ENCODE assay signal across 15 cellular contexts in genomic region chr3:99871231-99871898, GRCh38. TPM values are rescaled to one million over a fixed set of nuclear protein-coding genes. Genes with fewer than 3 reads are reported as not detected.
DNase-seq lines count a peak whose midpoint lies in the region; ATAC-seq, FAIRE-seq and TF ChIP-seq lines count a peak whose summit lies in the region.
"Had no signal": no experiment of that assay in that cellular context is flagged by ENCODE, and none has a peak within 500 bp of the region (broad histone marks: within the 10 kb centered on the region; RNA-seq: fewer than 3 reads in every experiment).

No MANE protein-coding gene starts in this region.

- no peak overlapping the region for H2AK9ac ChIP-seq in IMR-90 (replicated peaks; ENCODE audit: low read depth, low read length, poor library complexity)

- dilution Hi-C loops in IMR-90 (cut with HindIII; ENCODE audit: low sequenced_read_pairs, unreplicated experiment): no loop called here

- peak overlapping the region in 1 of 2 experiments; percentile 46; a peak in 1 of 4 replicates for H4K8ac ChIP-seq in IMR-90 (ENCODE audit: low read depth in 2 of 2, low read length in 2 of 2)

- no peak for TF ChIP-seq CTCF in IMR-90 (conservative IDR thresholded peaks at IDR 0.05; ENCODE audit: low read depth, low read length)
- no peak for TF ChIP-seq CTCF in astrocyte (IDR thresholded peaks at IDR 0.05; ENCODE audit: insufficient read depth, low read depth, low read length)
- no peak for TF ChIP-seq CTCF in mesothelial cell of epicardium (IDR thresholded peaks at IDR 0.05; ENCODE audit: unreplicated experiment)
- TF ChIP-seq CTCF in stomach (IDR thresholded peaks at IDR 0.05): no peak

- peak overlapping the region; percentile 63 for H3K4me2 ChIP-seq in IMR-90 (ENCODE audit: low read depth, low read length)
- peak overlapping the region; percentile 83 for H3K4me2 ChIP-seq in astrocyte (ENCODE audit: low read length)

- H3K79me2 ChIP-seq in astrocyte (ENCODE audit: insufficient read depth, low read length): peaks cover 96% of the 10 kb centered on the region

- H2BK15ac ChIP-seq in IMR-90 (ENCODE audit: low read depth, low read length): no peak overlapping the region

- no peaks in the 10 kb centered on the region for H3K9me3 ChIP-seq in IMR-90 (ENCODE audit: control insufficient read depth, insufficient read depth, low read length)
- no peaks in the 10 kb centered on the region for H3K9me3 ChIP-seq in astrocyte (ENCODE audit: insufficient read depth, low read depth, low read length)
- H3K9me3 ChIP-seq in stomach: no peaks in the 10 kb centered on the region
- H3K9me3 ChIP-seq: BE2C had no signal

- H2BK120ac ChIP-seq in IMR-90 (ENCODE audit: low read depth, low read length): no peak overlapping the region

- no peak overlapping the region for H2BK20ac ChIP-seq in IMR-90 (ENCODE audit: low read depth, low read length)

- no peaks in the 10 kb centered on the region for H3K9me3 Mint-ChIP-seq in astrocyte (ENCODE audit: unreplicated experiment)
- no peaks in the 10 kb centered on the region for H3K9me3 Mint-ChIP-seq in mesothelial cell of epicardium
- no peaks in the 10 kb centered on the region for H3K9me3 Mint-ChIP-seq in activated CD4-positive, alpha-beta T cell treated with anti-CD3 and anti-CD28 coated beads, Interleukin-2, amount 10 ng/mL, durations not matched to agents 7 days and 5 days
- H3K9me3 Mint-ChIP-seq: activated T-cell treated with anti-CD3 and anti-CD28 coated beads, Interleukin-2, amount 50 U/mL, for 72 hours had no signal

- peak overlapping the region; percentile 17; the same call in 1 of the 2 replicates for H3K18ac ChIP-seq in IMR-90 (ENCODE audit: low read depth, low read length)

- H3K4me3 ChIP-seq in IMR-90 (ENCODE audit: insufficient read depth, low read depth, low read length) (no peak overlapping the region), astrocyte (ENCODE audit: insufficient read depth, low read depth, low read length) (no peak overlapping the region), stomach (peak overlapping the region in 3 of 4 donors; percentile 14 to 55 (median 55))

- no peak overlapping the region; the same call in 1 of the 2 replicates for H4K5ac ChIP-seq in IMR-90 (ENCODE audit: low read depth, low read length)

- H2BK5ac ChIP-seq in IMR-90 (ENCODE audit: low read depth, low read length, poor library complexity, severe bottlenecking): no peak overlapping the region

- TF ChIP-seq POLR2A in IMR-90 (IDR thresholded peaks at IDR 0.05; ENCODE audit: low read depth, low read length) (no peak), stomach (IDR thresholded peaks at IDR 0.05) (no peak)

- H3K27me3 Mint-ChIP-seq in astrocyte (ENCODE audit: low read depth, unreplicated experiment): no peaks in the 10 kb centered on the region
- no peaks in the 10 kb centered on the region for H3K27me3 Mint-ChIP-seq in mesothelial cell of epicardium (ENCODE audit: low read depth)
- H3K27me3 Mint-ChIP-seq in activated CD4-positive, alpha-beta T cell treated with anti-CD3 and anti-CD28 coated beads, Interleukin-2, amount 10 ng/mL, durations not matched to agents 7 days and 5 days: peaks cover 22% of the 10 kb centered on the region

- peaks cover 9 to 63% of the 10 kb centered on the region in 2 experiments for H3K79me1 ChIP-seq in IMR-90 (ENCODE audit: low read depth in 1 of 2, low read length in 2 of 2)

- H3K4me1 ChIP-seq in IMR-90 (ENCODE audit: control insufficient read depth, insufficient read depth, low read length) (peaks cover 21% of the 10 kb centered on the region), astrocyte (ENCODE audit: insufficient read depth, low read length) (peaks cover 45% of the 10 kb centered on the region), stomach (peaks cover 27 to 85% (median 60%) of the 10 kb centered on the region in 4 donors)

- no peak overlapping the region for H4K91ac ChIP-seq in IMR-90 (ENCODE audit: insufficient read depth, low read depth, low read length)

- no peak for FAIRE-seq in astrocyte (lab: Jason Lieb, UNC)
- FAIRE-seq: kidney had no signal

- H2AFZ ChIP-seq in IMR-90 (replicated peaks; ENCODE audit: low read length, poor library complexity): no peak overlapping the region
- no peak overlapping the region for H2AFZ ChIP-seq in astrocyte (ENCODE audit: low read depth, low read length)

- H3K56ac ChIP-seq in IMR-90 (ENCODE audit: extremely low read depth, insufficient read depth, low read length): no peak overlapping the region

- intact Hi-C loops in IMR-90 (cut with micrococcal nuclease) (loop anchor here (5.0 kb wide), 1 partner anchor 196 kb away; no protein-coding TSS in a partner anchor), stomach (cut with DNase I; ENCODE audit: low total_unique reads) (no loop called here)

- peak overlapping the region; percentile 98 for H3K4me3 Mint-ChIP-seq in astrocyte (ENCODE audit: unreplicated experiment)
- H3K4me3 Mint-ChIP-seq in mesothelial cell of epicardium: no peak overlapping the region
- H3K4me3 Mint-ChIP-seq in activated CD4-positive, alpha-beta T cell treated with anti-CD3 and anti-CD28 coated beads, Interleukin-2, amount 10 ng/mL, durations not matched to agents 7 days and 5 days: no peak overlapping the region
- H3K4me3 Mint-ChIP-seq: activated T-cell treated with anti-CD3 and anti-CD28 coated beads, Interleukin-2, amount 50 U/mL, for 72 hours had no signal

- no peak for TF ChIP-seq RAD21 in IMR-90 (IDR thresholded peaks at IDR 0.05; ENCODE audit: low read length)

- no peak for TF ChIP-seq EP300 in stomach (IDR thresholded peaks at IDR 0.05)

- no TSS peak for BruUV-seq in IMR-90 (replicated peaks; lab: Mats Ljungman, UMichigan)

- H3K4me1 Mint-ChIP-seq in astrocyte (ENCODE audit: low read depth, unreplicated experiment) (peaks cover 56% of the 10 kb centered on the region), mesothelial cell of epicardium (peaks cover 52% of the 10 kb centered on the region)
- peaks cover 49% of the 10 kb centered on the region for H3K4me1 Mint-ChIP-seq in activated CD4-positive, alpha-beta T cell treated with anti-CD3 and anti-CD28 coated beads, Interleukin-2, amount 10 ng/mL, durations not matched to agents 7 days and 5 days

- in situ Hi-C loops in IMR-90 (cut with MboI; ENCODE audit: low sequenced_read_pairs): loop anchor here (25.0 kb wide), 1 partner anchor 191 kb away; no protein-coding TSS in a partner anchor

- H3K23ac ChIP-seq in IMR-90 (ENCODE audit: low read depth, low read length): peak overlapping the region; percentile 79; the same call in 1 of the 2 replicates

- peaks cover 20% of the 10 kb centered on the region for H3K9me1 ChIP-seq in IMR-90 (ENCODE audit: insufficient read depth, low read length)

- no peak for ATAC-seq in IMR-90 (ENCODE audit: low read depth)
- ATAC-seq: activated T-cell treated with anti-CD3 and anti-CD28 coated beads, Interleukin-2, amount 50 U/mL, for 72 hours had no signal

- WGBS in IMR-90 (ENCODE audit: extremely low coverage in 2 of 2, insufficient read length in 1 of 2), 2 experiments: no CpG with 5 or more reads among the region's 4 CpGs
- 38 to 50% (median 40%) methylated on average over 4 of the region's 4 CpGs for WGBS in stomach, 5 donors

- peak overlapping the region; percentile 7; the same call in 1 of the 2 replicates for H2AK5ac ChIP-seq in IMR-90 (ENCODE audit: low read depth, low read length)

- CTCF ChIA-PET in IMR-90 (lab: Yijun Ruan, JAX): interaction anchor here (0.7 to 1.0 kb wide), 2 partner anchors 27 to 174 kb away, joined by 3 to 4 read pairs; no protein-coding TSS in a partner anchor
- CTCF ChIA-PET in activated CD4-positive, alpha-beta T cell treated with anti-CD3 and anti-CD28 coated beads, Interleukin-2, amount 10 ng/mL, durations not matched to agents 7 days and 5 days (lab: Charles Lee): no interaction called here

- H3K27ac ChIP-seq in IMR-90 (ENCODE audit: insufficient read depth, low read length) (0 out of 2 replicates have a peak overlapping the region, but pooled peaks have one; percentile 3), astrocyte (ENCODE audit: low read depth, low read length) (no peak overlapping the region), stomach (peak overlapping the region in 4 of 5 donors; percentile 89 to 96 (median 92))

- POLR2A ChIA-PET in IMR-90 (lab: Charles Lee; ENCODE audit: unreplicated experiment): interaction anchor here (0.6 to 1.3 kb wide), 3 partner anchors 49 to 193 kb away, joined by 4 to 5 read pairs (median 4); no protein-coding TSS in a partner anchor
- POLR2A ChIA-PET in activated CD4-positive, alpha-beta T cell treated with anti-CD3 and anti-CD28 coated beads, Interleukin-2, amount 10 ng/mL, durations not matched to agents 7 days and 5 days (lab: Charles Lee): no interaction called here

- H4K20me1 ChIP-seq in IMR-90 (ENCODE audit: insufficient read depth, low read length) (peaks cover 67% of the 10 kb centered on the region), astrocyte (ENCODE audit: insufficient read depth, low read length) (peaks cover 65% of the 10 kb centered on the region)

- peak overlapping the region; percentile 92 for H3K27ac Mint-ChIP-seq in astrocyte (ENCODE audit: unreplicated experiment)
- peak overlapping the region; percentile 27 for H3K27ac Mint-ChIP-seq in mesothelial cell of epicardium
- H3K27ac Mint-ChIP-seq in activated CD4-positive, alpha-beta T cell treated with anti-CD3 and anti-CD28 coated beads, Interleukin-2, amount 10 ng/mL, durations not matched to agents 7 days and 5 days: no peak overlapping the region
- H3K27ac Mint-ChIP-seq: activated T-cell treated with anti-CD3 and anti-CD28 coated beads, Interleukin-2, amount 50 U/mL, for 72 hours had no signal

- H3K36me3 ChIP-seq in IMR-90 (ENCODE audit: control insufficient read depth, insufficient read depth, low read length): peaks cover 16% of the 10 kb centered on the region
- H3K36me3 ChIP-seq in astrocyte (ENCODE audit: insufficient read depth, low read length): peaks cover 22% of the 10 kb centered on the region
- no peaks in the 10 kb centered on the region for H3K36me3 ChIP-seq in stomach
- H3K36me3 ChIP-seq: BE2C had no signal

- DNase-seq in IMR-90 (no peak), astrocyte (ENCODE audit: low read depth) (peak; percentile 64), mesothelial cell of epicardium (ENCODE audit: low spot score in 2 of 2, unreplicated experiment in 2 of 2) (no peak), stomach (no peak), DMS79 (lab: John Stamatoyannopoulos, UW) (no peak), cerebellar cortex (ENCODE audit: low spot score) (no peak)
- no peak for DNase-seq in activated CD4-positive, alpha-beta T cell treated with anti-CD3 and anti-CD28 coated beads, Interleukin-2, amount 10 ng/mL, durations not matched to agents 7 days and 5 days
- DNase-seq in activated naive CD4-positive, alpha-beta T cell (lab: John Stamatoyannopoulos, UW): no peak
- DNase-seq: activated T-cell treated with anti-CD3 and anti-CD28 coated beads, Interleukin-2, amount 50 U/mL, for 72 hours; BE2C; kidney; NCI-H146; NCI-H510A; stimulated activated CD4-positive, alpha-beta T cell treated with anti-CD3 and anti-CD28 coated beads, Interleukin-15, amount 100 ng/mL, for 24 hours; T-helper 2 cell had no signal

- H3K4ac ChIP-seq in IMR-90 (ENCODE audit: low read depth, low read length): 0 out of 2 replicates have a peak overlapping the region, but pooled peaks have one; percentile 15

- H3K27me3 ChIP-seq in IMR-90 (ENCODE audit: control insufficient read depth, insufficient read depth, low read length): no peaks in the 10 kb centered on the region
- no peaks in the 10 kb centered on the region for H3K27me3 ChIP-seq in astrocyte (ENCODE audit: insufficient read depth, low read length)
- no peaks in the 10 kb centered on the region for H3K27me3 ChIP-seq in stomach
- H3K27me3 ChIP-seq: BE2C had no signal

- H3K14ac ChIP-seq in IMR-90 (replicated peaks; ENCODE audit: low read depth, low read length): peak overlapping the region; percentile 58

- H3K9ac ChIP-seq in IMR-90 (ENCODE audit: low read depth, low read length) (no peak overlapping the region), astrocyte (ENCODE audit: low read length) (peak overlapping the region; percentile 98)

- H3K36me3 Mint-ChIP-seq in astrocyte (ENCODE audit: low read depth, unreplicated experiment): peaks cover 29% of the 10 kb centered on the region
- no peaks in the 10 kb centered on the region for H3K36me3 Mint-ChIP-seq in mesothelial cell of epicardium
- peaks cover 8% of the 10 kb centered on the region for H3K36me3 Mint-ChIP-seq in activated CD4-positive, alpha-beta T cell treated with anti-CD3 and anti-CD28 coated beads, Interleukin-2, amount 10 ng/mL, durations not matched to agents 7 days and 5 days (ENCODE audit: low read depth)

RNA-seq across cellular contexts. Expression of gene CMSS1, which starts 53.7 kb away (rescaled TPM):
- 13.6 and 18.1 TPM in 2 replicates for total RNA-seq in IMR-90 (2012; rRNA removed)
- 10.0 and 12.5 TPM in 2 replicates for polyA plus RNA-seq in IMR-90 (2012; rRNA removed)
- 2.1 and 2.2 TPM in 2 replicates for polyA plus RNA-seq in IMR-90 (2012; cell fraction: cytosol; rRNA removed)
- polyA plus RNA-seq in IMR-90 (2012; cell fraction: nucleus; rRNA removed; ENCODE audit: low replicate concordance): 0.51 and 4.4 TPM in 2 replicates
- 11.0 and 12.5 TPM in 2 replicates for total RNA-seq in astrocyte
- total RNA-seq in mesothelial cell of epicardium: 30.0 to 34.0 TPM (median 33.7 TPM) in 3 replicates
- 10 to 100 TPM in 3 of 5 donors, 1 to 10 TPM in 2; 2.7 to 33.3 (median 23.1) TPM for total RNA-seq in stomach
- 10 to 100 TPM; 14.7 to 25.3 (median 21.1) TPM for polyA plus RNA-seq in stomach
- 10 to 100 TPM; 34.8 to 37.2 TPM for total RNA-seq in activated CD4-positive, alpha-beta T cell treated with anti-CD3 and anti-CD28 coated beads, Interleukin-2, amount 10 ng/mL, durations not matched to agents 7 days and 5 days

Comparison
In these comparisons a context has a peak if more than half of its experiments do, and no peak if none do; other contexts are left out.
1. H3K4me3 ChIP-seq: peak in stomach (3 of 4); none in IMR-90 (single experiment) and astrocyte (single experiment).